In genomic region chr6:35427851-35428321, GRCh38 we compare ENCODE assay signal across 19 cellular contexts. TPM values are rescaled to one million over a fixed set of nuclear protein-coding genes. Genes with fewer than 3 reads are reported as not detected.
DNase-seq lines count a peak whose midpoint lies in the region; ATAC-seq and TF ChIP-seq lines count a peak whose summit lies in the region.
"Had no signal": no experiment of that assay in that cellular context is flagged by ENCODE, and none has a peak within 500 bp of the region (broad histone marks: within the 10 kb centered on the region; RNA-seq: fewer than 3 reads in every experiment).

No MANE protein-coding gene starts in this region.

- no peak overlapping the region for H2AFZ ChIP-seq in neuronal stem cell (ENCODE audit: low read length)

- no peak overlapping the region for H4K91ac ChIP-seq in neuronal stem cell (ENCODE audit: low read depth, low read length, poor library complexity)

- H3K4me3 ChIP-seq in SJSA1 (no peak overlapping the region), epithelial cell of esophagus (ENCODE audit: low read length) (no peak overlapping the region), neuronal stem cell (ENCODE audit: low read length in 2 of 2) (no peak overlapping the region)
- H3K4me3 ChIP-seq: GM12878, K562 had no signal

- H3K36me3 ChIP-seq in SJSA1 (peaks cover 43% of the 10 kb centered on the region), neuronal stem cell (replicated peaks in 1 of 2; ENCODE audit: control insufficient read depth in 2 of 2, insufficient read depth in 2 of 2, low read length in 2 of 2) (peaks cover 7 to 24% of the 10 kb centered on the region in 2 donors)

- H3K4ac ChIP-seq in neuronal stem cell (ENCODE audit: low read length) = no peak overlapping the region

- TF ChIP-seq CTCF in epithelial cell of esophagus (IDR thresholded peaks at IDR 0.05; ENCODE audit: insufficient read depth, low read depth, low read length, missing control alignments) = no peak

- H3K4me1 ChIP-seq in SJSA1 (replicated peaks) (peaks cover 53% of the 10 kb centered on the region), neuronal stem cell (ENCODE audit: control insufficient read depth in 2 of 2, insufficient read depth in 1 of 2, low read depth in 1 of 2, low read length in 2 of 2) (peaks cover 0 to 9% of the 10 kb centered on the region in 2 donors)

- no peak overlapping the region for H3K9ac ChIP-seq in neuronal stem cell (ENCODE audit: low read depth, low read length, poor library complexity)

- peak overlapping the region; percentile 98 for H3K27ac ChIP-seq in SJSA1
- no peak overlapping the region for H3K27ac ChIP-seq in neuronal stem cell (replicated peaks; ENCODE audit: low read length)

- H3K27me3 ChIP-seq in SJSA1 (replicated peaks) (no peaks in the 10 kb centered on the region), neuronal stem cell (ENCODE audit: control insufficient read depth in 3 of 3, insufficient read depth in 3 of 3, low read depth in 1 of 3, low read length in 3 of 3) (no peaks in the 10 kb centered on the region)

- no peak overlapping the region for H4K8ac ChIP-seq in neuronal stem cell (ENCODE audit: low read depth, low read length)

- no peak overlapping the region for H2AK5ac ChIP-seq in neuronal stem cell (ENCODE audit: low read depth, low read length)

- H3K23ac ChIP-seq in neuronal stem cell (ENCODE audit: low read depth, low read length, poor library complexity) = peak overlapping the region; percentile 32

- ATAC-seq in HG03565 (IDR thresholded peaks at IDR 0.05; ENCODE audit: unreplicated experiment) = no peak
- no peak for ATAC-seq in stimulated activated effector memory CD8-positive, alpha-beta T cell treated with anti-CD3 and anti-CD28 coated beads, Interleukin-12 subunit alpha, Interleukin-12 subunit beta, amount 100 ng/mL, for 72 hours
- ATAC-seq: activated naive CD8-positive, alpha-beta T cell treated with anti-CD3 and anti-CD28 coated beads, Interleukin-2, amount 50 U/mL, for 24 hours; GM12878 had no signal

- peaks cover 3% of the 10 kb centered on the region for H3K9me3 Mint-ChIP-seq in stimulated activated effector memory CD8-positive, alpha-beta T cell treated with anti-CD3 and anti-CD28 coated beads, Interleukin-12 subunit alpha, Interleukin-12 subunit beta, amount 100 ng/mL, for 72 hours

- no peak overlapping the region for H2BK12ac ChIP-seq in neuronal stem cell (ENCODE audit: low read length)

- H3K18ac ChIP-seq in neuronal stem cell (ENCODE audit: low read length) = no peak overlapping the region

- H3K9me3 ChIP-seq in SJSA1 (replicated peaks) (no peaks in the 10 kb centered on the region; the same call in 1 of the 2 replicates), neuronal stem cell (replicated peaks in 1 of 2; ENCODE audit: control insufficient read depth in 2 of 2, insufficient read depth in 1 of 2, low read depth in 1 of 2, low read length in 2 of 2) (peaks cover 11 to 17% of the 10 kb centered on the region in 2 donors)

- H2BK15ac ChIP-seq in neuronal stem cell (ENCODE audit: low read length) = peak overlapping the region; percentile 20

- WGBS in neuronal stem cell (ENCODE audit: extremely low coverage in 2 of 2, insufficient read length in 2 of 2, insufficient replicate concordance in 1 of 2), 2 donors = no CpG with 5 or more reads among the region's 9 CpGs

- H3K4me1 Mint-ChIP-seq in stimulated activated effector memory CD8-positive, alpha-beta T cell treated with anti-CD3 and anti-CD28 coated beads, Interleukin-12 subunit alpha, Interleukin-12 subunit beta, amount 100 ng/mL, for 72 hours = no peaks in the 10 kb centered on the region
- H3K4me1 Mint-ChIP-seq: activated naive CD8-positive, alpha-beta T cell treated with anti-CD3 and anti-CD28 coated beads, Interleukin-2, amount 50 U/mL, for 24 hours had no signal

- H3K36me3 Mint-ChIP-seq in stimulated activated effector memory CD8-positive, alpha-beta T cell treated with anti-CD3 and anti-CD28 coated beads, Interleukin-12 subunit alpha, Interleukin-12 subunit beta, amount 100 ng/mL, for 72 hours = peaks cover 33% of the 10 kb centered on the region

- DNase-seq in GM03348 (ENCODE audit: low spot score) (peak; percentile 71), SJSA1 (ENCODE audit: low read depth in 1 of 2, low spot score in 2 of 2) (peak; percentile 88 to 90), epithelial cell of esophagus (ENCODE audit: low read depth) (peak; percentile 67), neuronal stem cell (ENCODE audit: low spot score) (no peak), hypothalamus (lab: John Stamatoyannopoulos, UW) (no peak), SHP77 (lab: John Stamatoyannopoulos, UW) (no peak)
- no peak for DNase-seq in stimulated activated effector memory CD8-positive, alpha-beta T cell treated with anti-CD3 and anti-CD28 coated beads, Interleukin-12 subunit alpha, Interleukin-12 subunit beta, amount 100 ng/mL, for 72 hours (ENCODE audit: low spot score in 2 of 2)
- DNase-seq: activated naive CD8-positive, alpha-beta T cell treated with anti-CD3 and anti-CD28 coated beads, Interleukin-2, amount 50 U/mL, for 24 hours; activated T-cell treated with anti-CD3 and anti-CD28 coated beads, Interleukin-2, amount 50 U/mL, for 24 hours; NCI-H146; OCI-M1; SW 1271; trophoblast cell had no signal

- no peak overlapping the region for H3K14ac ChIP-seq in neuronal stem cell (ENCODE audit: low read length)

- no peak overlapping the region for H2BK120ac ChIP-seq in neuronal stem cell (ENCODE audit: low read depth, low read length)

- H3K4me2 ChIP-seq in neuronal stem cell (ENCODE audit: insufficient read depth, low read length, poor library complexity, severe bottlenecking) = no peak overlapping the region

- no peak overlapping the region for H2BK5ac ChIP-seq in neuronal stem cell (ENCODE audit: low read length)

- no peaks in the 10 kb centered on the region for H3K79me1 ChIP-seq in neuronal stem cell (ENCODE audit: low read depth, low read length)

- no peak overlapping the region for H3K4me3 Mint-ChIP-seq in stimulated activated effector memory CD8-positive, alpha-beta T cell treated with anti-CD3 and anti-CD28 coated beads, Interleukin-12 subunit alpha, Interleukin-12 subunit beta, amount 100 ng/mL, for 72 hours
- H3K4me3 Mint-ChIP-seq: activated naive CD8-positive, alpha-beta T cell treated with anti-CD3 and anti-CD28 coated beads, Interleukin-2, amount 50 U/mL, for 24 hours; activated T-cell treated with anti-CD3 and anti-CD28 coated beads, Interleukin-2, amount 50 U/mL, for 24 hours; CD14-positive monocyte; dendritic cell treated with granulocyte-macrophage colony-stimulating factor and Interleukin-4, amounts not matched to agents 40 ng/mL and 50 ng/mL, for 4 days had no signal

- no peak overlapping the region for H3K27ac Mint-ChIP-seq in stimulated activated effector memory CD8-positive, alpha-beta T cell treated with anti-CD3 and anti-CD28 coated beads, Interleukin-12 subunit alpha, Interleukin-12 subunit beta, amount 100 ng/mL, for 72 hours
- H3K27ac Mint-ChIP-seq: activated naive CD8-positive, alpha-beta T cell treated with anti-CD3 and anti-CD28 coated beads, Interleukin-2, amount 50 U/mL, for 24 hours; activated T-cell treated with anti-CD3 and anti-CD28 coated beads, Interleukin-2, amount 50 U/mL, for 24 hours; dendritic cell treated with granulocyte-macrophage colony-stimulating factor and Interleukin-4, amounts not matched to agents 40 ng/mL and 50 ng/mL, for 4 days; progenitor cell of endocrine pancreas had no signal

RNA-seq across cellular contexts. Expression of gene FANCE, which starts 24.3 kb away (rescaled TPM):
- 16.3 and 20.2 TPM in 2 replicates for total RNA-seq in SJSA1 (2014; rRNA removed; shearing (Covaris generic))
- 8.9 TPM for polyA plus RNA-seq in neuronal stem cell (2013, experiment 1 of 2)
- 8.3 TPM for polyA plus RNA-seq in neuronal stem cell (2013, experiment 2 of 2)

RNA-seq across cellular contexts. Expression of gene RPL10A, which starts 40.3 kb away (rescaled TPM):
- 983 and 1,383 TPM in 2 replicates for total RNA-seq in SJSA1 (2014; rRNA removed; shearing (Covaris generic))
- 2,893 TPM for polyA plus RNA-seq in neuronal stem cell (2013, experiment 1 of 2)
- 2,832 TPM for polyA plus RNA-seq in neuronal stem cell (2013, experiment 2 of 2)

Comparison
In these comparisons a context has a peak if more than half of its experiments do, and no peak if none do; other contexts are left out.
1. DNase-seq: peak in GM03348 (single experiment), SJSA1 (2 of 2) and epithelial cell of esophagus (single experiment); none in neuronal stem cell (single experiment), hypothalamus (0 of 51), SHP77 (0 of 2) and stimulated activated effector memory CD8-positive, alpha-beta T cell treated with anti-CD3 and anti-CD28 coated beads, Interleukin-12 subunit alpha, Interleukin-12 subunit beta, amount 100 ng/mL, for 72 hours (0 of 2).